ENCODE assay signal across 9 cellular contexts in genomic region chr7:157612664-157613561, GRCh38.
DNase-seq lines count a peak whose midpoint lies in the region; ATAC-seq and TF ChIP-seq lines count a peak whose summit lies in the region.
"Had no signal": no experiment of that assay in that cellular context is flagged by ENCODE, and none has a peak within 500 bp of the region (broad histone marks: within the 10 kb centered on the region; RNA-seq: fewer than 3 reads in every experiment).

No MANE protein-coding gene starts in this region.

- WGBS in adrenal gland, 4 donors, result 6 to 42% (median 27%) methylated on average over 30 to 79 of the region's 79 CpGs
- 86% methylated on average over 76 of the region's 79 CpGs for WGBS in mesenchymal stem cell

- H3K36me3 Mint-ChIP-seq in T-helper 1 cell treated with Interleukin-12 subunit alpha and Interleukin-12 subunit beta and Interleukin-4 antibody, amounts not matched to agents 30 μg/mL and 1 μg/mL, for 36 hours (ENCODE audit: low read depth), result no peaks in the 10 kb centered on the region
- H3K36me3 Mint-ChIP-seq in stimulated activated naive CD8-positive, alpha-beta T cell treated with anti-CD3 and anti-CD28 coated beads, Interleukin-15, Interleukin-2, amounts not matched to agents 100 ng/mL and 50 ng/mL, for 24 hours (ENCODE audit: low read depth), result no peaks in the 10 kb centered on the region

- H3K27me3 Mint-ChIP-seq in T-helper 1 cell treated with Interleukin-12 subunit alpha and Interleukin-12 subunit beta and Interleukin-4 antibody, amounts not matched to agents 30 μg/mL and 1 μg/mL, for 36 hours (ENCODE audit: low read depth), result no peaks in the 10 kb centered on the region
- H3K27me3 Mint-ChIP-seq in stimulated activated naive CD8-positive, alpha-beta T cell treated with anti-CD3 and anti-CD28 coated beads, Interleukin-15, Interleukin-2, amounts not matched to agents 100 ng/mL and 50 ng/mL, for 24 hours, result no peaks in the 10 kb centered on the region

- H2BK5ac ChIP-seq in mesenchymal stem cell (ENCODE audit: low read depth, low read length, poor library complexity, severe bottlenecking), result no peak overlapping the region

- H2BK15ac ChIP-seq in mesenchymal stem cell (ENCODE audit: low read depth, poor library complexity, severe bottlenecking), result no peak overlapping the region

- H3K79me1 ChIP-seq in mesenchymal stem cell (replicated peaks; ENCODE audit: low read length, poor library complexity, severe bottlenecking), result no peaks in the 10 kb centered on the region

- H3K4me1 ChIP-seq in adrenal gland (replicated peaks in 1 of 2), result peaks cover 0 to 4% of the 10 kb centered on the region in 2 donors
- H3K4me1 ChIP-seq in muscle layer of colon (ENCODE audit: insufficient read depth, low read length), result no peaks in the 10 kb centered on the region
- H3K4me1 ChIP-seq in mesenchymal stem cell (ENCODE audit: control insufficient read depth, insufficient read depth, low read depth, low read length), result peaks cover 1% of the 10 kb centered on the region

- no peaks in the 10 kb centered on the region for H3K27me3 ChIP-seq in adrenal gland
- H3K27me3 ChIP-seq in muscle layer of colon (ENCODE audit: control insufficient read depth in 1 of 2, insufficient read depth in 2 of 2, low read length in 2 of 2), result peaks cover 0 to 14% of the 10 kb centered on the region in 2 donors
- H3K27me3 ChIP-seq in mesenchymal stem cell (ENCODE audit: control insufficient read depth in 1 of 2, insufficient read depth in 1 of 2, low read length in 2 of 2), result peaks cover 0 to 25% of the 10 kb centered on the region in 2 experiments

- H3K18ac ChIP-seq in mesenchymal stem cell (ENCODE audit: low read depth in 1 of 2, low read length in 2 of 2), result no peak overlapping the region

- H3K4me3 Mint-ChIP-seq in T-helper 1 cell treated with Interleukin-12 subunit alpha and Interleukin-12 subunit beta and Interleukin-4 antibody, amounts not matched to agents 30 μg/mL and 1 μg/mL, for 36 hours, result peak overlapping the region; percentile 82
- H3K4me3 Mint-ChIP-seq in stimulated activated naive CD8-positive, alpha-beta T cell treated with anti-CD3 and anti-CD28 coated beads, Interleukin-15, Interleukin-2, amounts not matched to agents 100 ng/mL and 50 ng/mL, for 24 hours, result peak overlapping the region; percentile 76
- H3K4me3 Mint-ChIP-seq: neural crest cell had no signal

- H4K8ac ChIP-seq in mesenchymal stem cell (ENCODE audit: low read length), result no peak overlapping the region

- DNase-seq in adrenal gland (peak in 4 of 7 donors; percentile 14 to 28 (median 20)), mesenchymal stem cell (no peak), cerebellar nuclear complex (lab: John Stamatoyannopoulos, UW) (no peak)

- H3K36me3 ChIP-seq in adrenal gland (replicated peaks in 1 of 2) (no peaks in the 10 kb centered on the region), muscle layer of colon (ENCODE audit: insufficient read depth, low read length) (no peaks in the 10 kb centered on the region), mesenchymal stem cell (ENCODE audit: control insufficient read depth in 1 of 2, insufficient read depth in 2 of 2, low read depth in 1 of 2, low read length in 2 of 2) (no peaks in the 10 kb centered on the region)

- no peak for TF ChIP-seq POLR2A in adrenal gland (IDR thresholded peaks at IDR 0.05)

- H3K9me3 ChIP-seq in adrenal gland (replicated peaks in 1 of 3) (no peaks in the 10 kb centered on the region), muscle layer of colon (ENCODE audit: low read length) (no peaks in the 10 kb centered on the region), mesenchymal stem cell (ENCODE audit: control insufficient read depth, low read length) (no peaks in the 10 kb centered on the region)

- no peak overlapping the region for H3K4ac ChIP-seq in mesenchymal stem cell (ENCODE audit: low read depth in 1 of 2, low read length in 2 of 2)

- H3K14ac ChIP-seq in mesenchymal stem cell (ENCODE audit: low read length in 2 of 2), result no peak overlapping the region

- H3K27ac Mint-ChIP-seq in T-helper 1 cell treated with Interleukin-12 subunit alpha and Interleukin-12 subunit beta and Interleukin-4 antibody, amounts not matched to agents 30 μg/mL and 1 μg/mL, for 36 hours, result peak overlapping the region; percentile 80
- peak overlapping the region; percentile 83 for H3K27ac Mint-ChIP-seq in stimulated activated naive CD8-positive, alpha-beta T cell treated with anti-CD3 and anti-CD28 coated beads, Interleukin-15, Interleukin-2, amounts not matched to agents 100 ng/mL and 50 ng/mL, for 24 hours

- H3K4me2 ChIP-seq in mesenchymal stem cell (ENCODE audit: low read length, poor library complexity, severe bottlenecking), result no peak overlapping the region

- TF ChIP-seq CTCF in adrenal gland (IDR thresholded peaks at IDR 0.05), result peak in 1 of 6 experiments; percentile 2

- no peak overlapping the region for H4K91ac ChIP-seq in mesenchymal stem cell (ENCODE audit: low read length)

- H2BK12ac ChIP-seq in mesenchymal stem cell (ENCODE audit: low read length in 2 of 2), result no peak overlapping the region

- no peak overlapping the region for H3K27ac ChIP-seq in adrenal gland
- no peak overlapping the region for H3K27ac ChIP-seq in muscle layer of colon (ENCODE audit: low read depth, low read length)
- H3K27ac ChIP-seq in mesenchymal stem cell (ENCODE audit: low read length, poor library complexity, severe bottlenecking), result no peak overlapping the region

- peak overlapping the region in 2 of 4 donors; percentile 16 to 42 for H3K4me3 ChIP-seq in adrenal gland
- H3K4me3 ChIP-seq in muscle layer of colon (ENCODE audit: low read depth in 1 of 2, low read length in 2 of 2), result peak overlapping the region; percentile 37 to 68
- H3K4me3 ChIP-seq in mesenchymal stem cell (ENCODE audit: insufficient read depth in 1 of 2, low read depth in 1 of 2, low read length in 2 of 2), result peak overlapping the region in 1 of 2 experiments; percentile 59

- no peak overlapping the region for H2BK120ac ChIP-seq in mesenchymal stem cell (ENCODE audit: low read depth, low read length)

- no peak overlapping the region for H3K23ac ChIP-seq in mesenchymal stem cell (ENCODE audit: low read length in 2 of 2)

- intact Hi-C loops in adrenal gland (cut with DNase I), result no loop called here

- H2AK5ac ChIP-seq in mesenchymal stem cell (ENCODE audit: low read length, severe bottlenecking), result no peak overlapping the region

- ATAC-seq in GM21576 (IDR thresholded peaks at IDR 0.05; ENCODE audit: unreplicated experiment) (peak; percentile 59), HG02798 (IDR thresholded peaks at IDR 0.05; ENCODE audit: poor library complexity, unreplicated experiment) (no peak)

- no peak overlapping the region for H2AFZ ChIP-seq in mesenchymal stem cell (ENCODE audit: low read depth, low read length)

- H3K4me1 Mint-ChIP-seq in T-helper 1 cell treated with Interleukin-12 subunit alpha and Interleukin-12 subunit beta and Interleukin-4 antibody, amounts not matched to agents 30 μg/mL and 1 μg/mL, for 36 hours (ENCODE audit: low read depth), result peaks cover 3% of the 10 kb centered on the region
- H3K4me1 Mint-ChIP-seq in stimulated activated naive CD8-positive, alpha-beta T cell treated with anti-CD3 and anti-CD28 coated beads, Interleukin-15, Interleukin-2, amounts not matched to agents 100 ng/mL and 50 ng/mL, for 24 hours (ENCODE audit: low read depth), result peaks cover 7% of the 10 kb centered on the region
- H3K4me1 Mint-ChIP-seq: neural crest cell had no signal

- H3K9me3 Mint-ChIP-seq in T-helper 1 cell treated with Interleukin-12 subunit alpha and Interleukin-12 subunit beta and Interleukin-4 antibody, amounts not matched to agents 30 μg/mL and 1 μg/mL, for 36 hours, result no peaks in the 10 kb centered on the region
- no peaks in the 10 kb centered on the region for H3K9me3 Mint-ChIP-seq in stimulated activated naive CD8-positive, alpha-beta T cell treated with anti-CD3 and anti-CD28 coated beads, Interleukin-15, Interleukin-2, amounts not matched to agents 100 ng/mL and 50 ng/mL, for 24 hours
- H3K9me3 Mint-ChIP-seq: neural crest cell had no signal

- H3K9ac ChIP-seq in muscle layer of colon (ENCODE audit: low read length), result no peak overlapping the region
- no peak overlapping the region for H3K9ac ChIP-seq in mesenchymal stem cell (ENCODE audit: low read length)

Comparison
In these comparisons a context has a peak if more than half of its experiments do, and no peak if none do; other contexts are left out.
1. DNase-seq: peak in adrenal gland (4 of 7); none in mesenchymal stem cell (single experiment) and cerebellar nuclear complex (0 of 2).